In the genomic region with DNA sequence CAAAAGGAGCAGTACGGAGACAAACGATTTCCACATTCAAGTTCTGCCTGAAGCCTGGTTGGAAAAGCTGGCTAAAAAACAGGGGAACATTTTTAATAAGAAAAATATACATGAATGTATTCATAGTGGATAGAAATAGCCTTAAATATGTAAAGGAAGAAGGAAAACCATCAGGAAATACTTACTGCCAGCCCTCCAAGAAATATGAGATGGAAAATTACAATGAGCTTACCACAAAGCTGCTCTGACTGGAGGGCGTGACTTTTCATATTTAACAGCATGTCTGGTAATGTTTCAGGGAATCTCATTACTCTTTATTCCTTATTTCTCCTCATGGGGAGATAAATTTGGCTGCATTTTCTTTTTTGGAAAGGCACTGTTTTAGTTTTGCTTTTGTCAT, we compare ENCODE assay signal across 17 cellular contexts.
A peak's percentile ranks its signal among the peaks of the same experiment; 100 is the strongest.
DNase-seq lines count a peak whose midpoint lies in the region; ATAC-seq and TF ChIP-seq lines count a peak whose summit lies in the region.
"Had no signal": no experiment of that assay in that cellular context is flagged by ENCODE, and none has a peak within 500 bp of the region (broad histone marks: within the 10 kb centered on the region; RNA-seq: fewer than 3 reads in every experiment).

No MANE protein-coding gene starts in this region.

- no peaks in the 10 kb centered on the region for H3K36me3 Mint-ChIP-seq in chondrocyte (ENCODE audit: low read depth)

- H3K4me1 Mint-ChIP-seq in chondrocyte (ENCODE audit: low read depth): peaks cover 80% of the 10 kb centered on the region
- H3K4me1 Mint-ChIP-seq: B cell had no signal

- H3K4me3 ChIP-seq in AG10803 (ENCODE audit: low read length): no peak overlapping the region
- no peak overlapping the region for H3K4me3 ChIP-seq in Peyer's patch
- no peak overlapping the region for H3K4me3 ChIP-seq in tibial artery
- no peak overlapping the region for H3K4me3 ChIP-seq in aorta (ENCODE audit: low read length in 2 of 2)
- H3K4me3 ChIP-seq: tibial nerve had no signal

- H3K27me3 ChIP-seq in Peyer's patch: no peaks in the 10 kb centered on the region
- H3K27me3 ChIP-seq in tibial artery: no peaks in the 10 kb centered on the region
- H3K27me3 ChIP-seq in aorta (ENCODE audit: control insufficient read depth in 1 of 2, insufficient read depth in 2 of 2, low read length in 1 of 2): no peaks in the 10 kb centered on the region
- H3K27me3 ChIP-seq: tibial nerve had no signal

- H3K9me3 ChIP-seq in Peyer's patch (no peaks in the 10 kb centered on the region), tibial artery (no peaks in the 10 kb centered on the region), aorta (ENCODE audit: control insufficient read depth, low read length) (no peaks in the 10 kb centered on the region)
- H3K9me3 ChIP-seq: tibial nerve had no signal

- WGBS in aorta, 2 donors: 8 to 14% methylated on average over 3 of the region's 3 CpGs

- intact Hi-C loops in tibial artery (cut with DNase I; ENCODE audit: low total_unique reads): no loop called here
- intact Hi-C loops in aorta (cut with DNase I): no loop called here

- H3K27me3 Mint-ChIP-seq in chondrocyte (ENCODE audit: low read depth): no peaks in the 10 kb centered on the region
- H3K27me3 Mint-ChIP-seq: dendritic cell treated with granulocyte-macrophage colony-stimulating factor and Interleukin-4, amounts not matched to agents 40 ng/mL and 50 ng/mL, for 4 days; progenitor cell of endocrine pancreas had no signal

- ATAC-seq in aorta (ENCODE audit: low FRiP score): no peak

- no peaks in the 10 kb centered on the region for H3K36me3 ChIP-seq in Peyer's patch
- H3K36me3 ChIP-seq in tibial artery: no peaks in the 10 kb centered on the region
- no peaks in the 10 kb centered on the region for H3K36me3 ChIP-seq in aorta (ENCODE audit: control insufficient read depth in 1 of 2, insufficient read depth in 2 of 2, low read length in 1 of 2)
- H3K36me3 ChIP-seq: tibial nerve had no signal

- DNase-seq in AG10803 (ENCODE audit: low read depth) (peak; percentile 61), LHCN-M2 (ENCODE audit: low read depth) (peak; percentile 44), chondrocyte (ENCODE audit: low spot score) (no peak), lung microvascular endothelial cell (ENCODE audit: low read depth in 2 of 2) (peak; percentile 32 to 53), Peyer's patch (no peak), tibial artery (no peak), aorta (no peak), NK-92 (lab: John Stamatoyannopoulos, UW; ENCODE audit: unreplicated experiment) (no peak)
- DNase-seq: activated CD4-positive, CD25-positive, alpha-beta regulatory T cell treated with anti-CD3 and anti-CD28 coated beads, Interleukin-2, amount 50 U/mL, for 72 hours; DMS153; midbrain; stimulated activated CD4-positive, alpha-beta T cell treated with anti-CD3 and anti-CD28 coated beads, Interleukin-2, amount 100 ng/mL, for 24 hours; stimulated activated CD8-positive, alpha-beta memory T cell treated with anti-CD3 and anti-CD28 coated beads, Interleukin-4, amount 100 ng/mL, for 48 hours had no signal

- peak overlapping the region; percentile 58 for H3K4me3 Mint-ChIP-seq in chondrocyte (ENCODE audit: unreplicated experiment)
- H3K4me3 Mint-ChIP-seq: B cell; dendritic cell treated with granulocyte-macrophage colony-stimulating factor and Interleukin-4, amounts not matched to agents 40 ng/mL and 50 ng/mL, for 4 days had no signal

- no peak overlapping the region for H3K27ac ChIP-seq in Peyer's patch
- H3K27ac ChIP-seq in tibial artery: no peak overlapping the region
- H3K27ac ChIP-seq in aorta (ENCODE audit: low read depth in 1 of 2, low read length in 2 of 2): no peak overlapping the region

- TF ChIP-seq CTCF in AG10803 (conservative IDR thresholded peaks at IDR 0.05; ENCODE audit: low read length) (no peak), chondrocyte (IDR thresholded peaks at IDR 0.05) (no peak), Peyer's patch (IDR thresholded peaks at IDR 0.05) (no peak), tibial artery (IDR thresholded peaks at IDR 0.05) (no peak)

- H3K27ac Mint-ChIP-seq in chondrocyte (ENCODE audit: unreplicated experiment): peak overlapping the region; percentile 93
- H3K27ac Mint-ChIP-seq: B cell; dendritic cell treated with granulocyte-macrophage colony-stimulating factor and Interleukin-4, amounts not matched to agents 40 ng/mL and 50 ng/mL, for 4 days; progenitor cell of endocrine pancreas had no signal

- peaks cover 0 to 8% (median 0%) of the 10 kb centered on the region in 4 donors for H3K4me1 ChIP-seq in Peyer's patch
- peaks cover 0 to 4% (median 2%) of the 10 kb centered on the region in 4 donors for H3K4me1 ChIP-seq in tibial artery
- H3K4me1 ChIP-seq in aorta (ENCODE audit: control insufficient read depth in 1 of 2, insufficient read depth in 2 of 2, low read length in 2 of 2): no peaks in the 10 kb centered on the region

- peaks cover 4% of the 10 kb centered on the region for H3K9me3 Mint-ChIP-seq in chondrocyte (ENCODE audit: low read depth)
- H3K9me3 Mint-ChIP-seq: dendritic cell treated with granulocyte-macrophage colony-stimulating factor and Interleukin-4, amounts not matched to agents 40 ng/mL and 50 ng/mL, for 4 days had no signal

- no peak for TF ChIP-seq POLR2A in Peyer's patch (IDR thresholded peaks at IDR 0.05)

Comparison
In these comparisons a context has a peak if more than half of its experiments do, and no peak if none do; other contexts are left out.
1. DNase-seq: peak in AG10803 (single experiment), LHCN-M2 (single experiment) and lung microvascular endothelial cell (2 of 2); none in chondrocyte (single experiment), Peyer's patch (0 of 3), tibial artery (0 of 2), aorta (0 of 2) and NK-92 (single experiment).